In genomic region chr2:12488365-12488972, GRCh38 we compare ENCODE assay signal across 12 cellular contexts.
DNase-seq lines count a peak whose midpoint lies in the region; ATAC-seq and TF ChIP-seq lines count a peak whose summit lies in the region.
"Had no signal": no experiment of that assay in that cellular context is flagged by ENCODE, and none has a peak within 500 bp of the region (broad histone marks: within the 10 kb centered on the region; RNA-seq: fewer than 3 reads in every experiment).

No MANE protein-coding gene starts in this region.

- H3K4me3 Mint-ChIP-seq in activated CD8-positive, alpha-beta T cell treated with anti-CD3 and anti-CD28 coated beads for 36 hours, result no peak overlapping the region

- no peaks in the 10 kb centered on the region for H3K36me3 ChIP-seq in upper lobe of right lung
- H3K36me3 ChIP-seq: tibial nerve had no signal

- H3K4me1 ChIP-seq in upper lobe of right lung, result peaks cover 10% of the 10 kb centered on the region

- POLR2A ChIA-PET in activated CD8-positive, alpha-beta T cell treated with anti-CD3 and anti-CD28 coated beads for 36 hours (lab: Charles Lee), result interaction anchor here (0.8 to 1.3 kb wide), 5 partner anchors 9 to 209 kb away, joined by 3 to 4 read pairs (median 3); no protein-coding TSS in a partner anchor

- CTCF ChIA-PET in activated CD8-positive, alpha-beta T cell treated with anti-CD3 and anti-CD28 coated beads for 36 hours (lab: Charles Lee), result interaction anchor here (0.8 to 1.0 kb wide), 3 partner anchors 11 to 229 kb away, joined by 3 read pairs; no protein-coding TSS in a partner anchor

- no peak overlapping the region for H3K4me3 ChIP-seq in upper lobe of right lung
- H3K4me3 ChIP-seq: tibial nerve had no signal

- no peaks in the 10 kb centered on the region for H3K27me3 Mint-ChIP-seq in activated CD8-positive, alpha-beta T cell treated with anti-CD3 and anti-CD28 coated beads for 36 hours

- no peak overlapping the region for H3K27ac ChIP-seq in upper lobe of right lung
- H3K27ac ChIP-seq: tibial nerve had no signal

- peaks cover 57% of the 10 kb centered on the region for H3K4me1 Mint-ChIP-seq in activated CD8-positive, alpha-beta T cell treated with anti-CD3 and anti-CD28 coated beads for 36 hours (ENCODE audit: low read depth)

- intact Hi-C loops in activated CD8-positive, alpha-beta T cell treated with anti-CD3 and anti-CD28 coated beads for 36 hours (cut with micrococcal nuclease), result no loop called here
- intact Hi-C loops in upper lobe of right lung (cut with DNase I), result no loop called here

- H3K27me3 ChIP-seq in upper lobe of right lung, result no peaks in the 10 kb centered on the region
- H3K27me3 ChIP-seq: tibial nerve had no signal

- no peaks in the 10 kb centered on the region for H3K36me3 Mint-ChIP-seq in activated CD8-positive, alpha-beta T cell treated with anti-CD3 and anti-CD28 coated beads for 36 hours (ENCODE audit: low read depth)

- H3K27ac Mint-ChIP-seq in activated CD8-positive, alpha-beta T cell treated with anti-CD3 and anti-CD28 coated beads for 36 hours, result peak overlapping the region; percentile 48

- H3K9me3 ChIP-seq in upper lobe of right lung, result no peaks in the 10 kb centered on the region

- H3K9me3 Mint-ChIP-seq in activated CD8-positive, alpha-beta T cell treated with anti-CD3 and anti-CD28 coated beads for 36 hours, result peaks cover 1% of the 10 kb centered on the region

- TF ChIP-seq CTCF in activated CD8-positive, alpha-beta T cell treated with anti-CD3 and anti-CD28 coated beads for 36 hours (IDR thresholded peaks at IDR 0.05), result no peak
- TF ChIP-seq CTCF in upper lobe of right lung (IDR thresholded peaks at IDR 0.05), result no peak

- peak; percentile 88 for ATAC-seq in activated CD8-positive, alpha-beta T cell treated with anti-CD3 and anti-CD28 coated beads for 36 hours
- peak; percentile 8 for ATAC-seq in esophagus mucosa
- peak; percentile 61 for ATAC-seq in upper lobe of right lung
- ATAC-seq: Panc1 had no signal

- peak; percentile 26 for DNase-seq in stimulated activated CD4-positive, alpha-beta T cell treated with anti-CD3 and anti-CD28 coated beads, Interleukin-12 subunit alpha, Interleukin-12 subunit beta, amount 100 ng/mL, for 4 hours
- DNase-seq in stimulated activated CD4-positive, alpha-beta T cell treated with anti-CD3 and anti-CD28 coated beads, Interleukin-2, amount 100 ng/mL, for 48 hours, result no peak
- DNase-seq in activated CD8-positive, alpha-beta T cell treated with anti-CD3 and anti-CD28 coated beads for 36 hours, result peak; percentile 67
- DNase-seq in upper lobe of right lung (no peak), NCI-H2227 treated with DMSO at 0.1 percent for 48 hours (lab: John Stamatoyannopoulos, UW) (no peak), anterior cingulate cortex (lab: John Stamatoyannopoulos, UW) (no peak), HUDEP-2 (lab: John Stamatoyannopoulos, UW; ENCODE audit: unreplicated experiment in 76 of 76) (no peak)
- DNase-seq: ACHN, NCI-H1694 treated with DMSO at 0.1 percent for 48 hours had no signal

Comparison
In these comparisons a context has a peak if more than half of its experiments do, and no peak if none do; other contexts are left out.
1. DNase-seq: peak in stimulated activated CD4-positive, alpha-beta T cell treated with anti-CD3 and anti-CD28 coated beads, Interleukin-12 subunit alpha, Interleukin-12 subunit beta, amount 100 ng/mL, for 4 hours (single experiment) and activated CD8-positive, alpha-beta T cell treated with anti-CD3 and anti-CD28 coated beads for 36 hours (single experiment); none in stimulated activated CD4-positive, alpha-beta T cell treated with anti-CD3 and anti-CD28 coated beads, Interleukin-2, amount 100 ng/mL, for 48 hours (0 of 2), upper lobe of right lung (single experiment), NCI-H2227 treated with DMSO at 0.1 percent for 48 hours (single experiment), anterior cingulate cortex (0 of 58) and HUDEP-2 (0 of 76).
2. ATAC-seq: peak in every context shown above with its lines; median percentile 88 in activated CD8-positive, alpha-beta T cell treated with anti-CD3 and anti-CD28 coated beads for 36 hours; 61 in upper lobe of right lung; 8 in esophagus mucosa.